ENCODE assay signal across 8 cellular contexts in the genomic region with DNA sequence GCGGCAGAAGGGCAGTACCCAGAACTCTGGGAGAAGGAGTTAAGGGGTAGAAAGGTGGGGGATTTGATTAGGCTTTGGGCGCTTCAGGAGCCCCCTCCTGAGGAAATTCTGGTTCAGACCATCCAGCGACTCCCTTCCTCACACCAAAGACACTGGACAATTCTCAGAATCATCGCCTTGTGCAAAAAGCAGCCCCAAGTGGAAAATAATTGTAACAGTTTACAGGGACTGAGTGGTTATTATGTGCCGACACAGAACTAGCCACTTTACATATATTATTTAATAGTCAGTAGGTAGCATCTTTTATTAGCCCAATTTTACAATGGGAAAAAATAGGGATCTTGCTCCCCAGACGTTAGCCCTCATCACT. TPM values are rescaled to one million over a fixed set of nuclear protein-coding genes. Genes with fewer than 3 reads are reported as not detected.
DNase-seq lines count a peak whose midpoint lies in the region; ATAC-seq and TF ChIP-seq lines count a peak whose summit lies in the region.

No MANE protein-coding gene starts in this region.

- peak overlapping the region; percentile 83 for H3K4me3 Mint-ChIP-seq in nephron progenitor cell

- POLR2A ChIA-PET in BJ (lab: Charles Lee): no interaction called here

- TF ChIP-seq CTCF in BJ (IDR thresholded peaks at IDR 0.05; ENCODE audit: insufficient read depth, low read depth, low read length): no peak
- TF ChIP-seq CTCF in NB4 (IDR thresholded peaks at IDR 0.05; ENCODE audit: low read depth, low read length): no peak
- TF ChIP-seq CTCF in nephron progenitor cell (IDR thresholded peaks at IDR 0.05): no peak

- H3K4me1 ChIP-seq in duodenal mucosa (ENCODE audit: control insufficient read depth in 1 of 2, insufficient read depth in 2 of 2, low read length in 2 of 2): peaks cover 45 to 53% of the 10 kb centered on the region in 2 donors

- CTCF ChIA-PET in BJ (lab: Yijun Ruan, JAX): interaction anchor here (1.2 to 1.4 kb wide), 2 partner anchors 9 to 144 kb away, joined by 3 read pairs; partner anchors contain the start of gene TPP1

- peak overlapping the region; percentile 94 for H3K27ac Mint-ChIP-seq in nephron progenitor cell

- peak overlapping the region; percentile 90 for H3K27ac ChIP-seq in duodenal mucosa (ENCODE audit: low read depth, low read length)

- H3K4me3 ChIP-seq in BJ (ENCODE audit: low read depth, low read length) (peak overlapping the region; percentile 56), NB4 (ENCODE audit: low read depth, low read length) (no peak overlapping the region), duodenal mucosa (ENCODE audit: low read depth in 1 of 2, low read length in 2 of 2) (peak overlapping the region; percentile 55 to 78)

- ATAC-seq in HG02623 (IDR thresholded peaks at IDR 0.05; ENCODE audit: unreplicated experiment) (no peak), GM18870 (IDR thresholded peaks at IDR 0.05; ENCODE audit: unreplicated experiment) (no peak)

- H3K27me3 ChIP-seq in BJ (ENCODE audit: control insufficient read depth, insufficient read depth, low read length) (no peaks in the 10 kb centered on the region), duodenal mucosa (ENCODE audit: control insufficient read depth in 1 of 2, insufficient read depth in 2 of 2, low read length in 2 of 2) (no peaks in the 10 kb centered on the region)

- H3K9ac ChIP-seq in duodenal mucosa (ENCODE audit: low read depth in 1 of 2, low read length in 2 of 2): peak overlapping the region; percentile 61 to 87

- peaks cover 21% of the 10 kb centered on the region for H3K36me3 Mint-ChIP-seq in nephron progenitor cell (ENCODE audit: low read depth)

- H3K36me3 ChIP-seq in BJ (ENCODE audit: control insufficient read depth, insufficient read depth, low read length) (peaks cover 21% of the 10 kb centered on the region), duodenal mucosa (ENCODE audit: control insufficient read depth in 1 of 2, insufficient read depth in 2 of 2, low read length in 2 of 2) (peaks cover 20 to 29% of the 10 kb centered on the region in 2 donors)

- DNase-seq in BJ (ENCODE audit: low read depth): no peak
- DNase-seq in NB4 (ENCODE audit: low read depth): peak; percentile 10
- DNase-seq in nephron progenitor cell: no peak
- no peak for DNase-seq in ecto neural progenitor cell (ENCODE audit: low spot score)
- DNase-seq in AG08395 (ENCODE audit: low spot score): no peak

- no peaks in the 10 kb centered on the region for H3K9me3 ChIP-seq in duodenal mucosa (ENCODE audit: control insufficient read depth in 1 of 2, low read length in 2 of 2)

- no peaks in the 10 kb centered on the region for H3K27me3 Mint-ChIP-seq in nephron progenitor cell (ENCODE audit: low read depth, poor library complexity)

- peaks cover 31% of the 10 kb centered on the region for H3K4me1 Mint-ChIP-seq in nephron progenitor cell

- no peaks in the 10 kb centered on the region for H3K9me3 Mint-ChIP-seq in nephron progenitor cell

- TF ChIP-seq POLR2A in NB4 (IDR thresholded peaks at IDR 0.05; ENCODE audit: extremely low read depth, insufficient read length): no peak

RNA-seq across cellular contexts. Expression of gene TRIM3, which starts 0.7 kb away (rescaled TPM):
- 8.2 and 10.4 TPM in 2 replicates for polyA plus RNA-seq in BJ (2011; rRNA removed)
- polyA minus RNA-seq in BJ (2011; rRNA and poly(A)+ RNA removed): 8.8 and 12.8 TPM in 2 replicates

RNA-seq across cellular contexts. Expression of gene ARFIP2, which starts 6.7 kb away (rescaled TPM):
- polyA plus RNA-seq in BJ (2011; rRNA removed): 86.5 and 103 TPM in 2 replicates
- polyA minus RNA-seq in BJ (2011; rRNA and poly(A)+ RNA removed): 31.6 and 41.8 TPM in 2 replicates

RNA-seq across cellular contexts. Expression of gene TIMM10B, which starts 6.9 kb away (rescaled TPM):
- 29.4 and 32.5 TPM in 2 replicates for polyA plus RNA-seq in BJ (2011; rRNA removed)
- 10.8 and 25.8 TPM in 2 replicates for polyA minus RNA-seq in BJ (2011; rRNA and poly(A)+ RNA removed)

RNA-seq across cellular contexts. Expression of gene DNHD1, which starts 22.7 kb away (rescaled TPM):
- 2.3 and 3.1 TPM in 2 replicates for polyA plus RNA-seq in BJ (2011; rRNA removed)
- 8.6 and 12.0 TPM in 2 replicates for polyA minus RNA-seq in BJ (2011; rRNA and poly(A)+ RNA removed)

RNA-seq across cellular contexts. Expression of gene HPX, which starts 33.6 kb away (rescaled TPM):
- 0.82 and 0.87 TPM in 2 replicates for polyA plus RNA-seq in BJ (2011; rRNA removed)
- 1.8 and 2.0 TPM in 2 replicates for polyA minus RNA-seq in BJ (2011; rRNA and poly(A)+ RNA removed)
